9 cellular contexts compared by ENCODE assay signal in genomic region chr13:95552539-95553270, GRCh38. TPM values are rescaled to one million over a fixed set of nuclear protein-coding genes. Genes with fewer than 3 reads are reported as not detected.
A peak's percentile ranks its signal among the peaks of the same experiment; 100 is the strongest.
DNase-seq lines count a peak whose midpoint lies in the region; ATAC-seq and TF ChIP-seq lines count a peak whose summit lies in the region.
"Had no signal": no experiment of that assay in that cellular context is flagged by ENCODE, and none has a peak within 500 bp of the region (broad histone marks: within the 10 kb centered on the region; RNA-seq: fewer than 3 reads in every experiment).

CLDN10 (plus strand) TSS chr13:95552720; CDS start chr13:95552754, 34 bp downstream.

- no peaks in the 10 kb centered on the region for H3K9me3 ChIP-seq in body of pancreas
- H3K9me3 ChIP-seq in lower lobe of right lung, result no peaks in the 10 kb centered on the region

- intact Hi-C loops in body of pancreas (cut with DNase I) (loop anchor here (10.0 kb wide), 1 partner anchor 58 kb away; no protein-coding TSS in a partner anchor), lower lobe of right lung (cut with DNase I) (no loop called here)

- DNase-seq in stimulated activated CD4-positive, alpha-beta T cell treated with anti-CD3 and anti-CD28 coated beads, Interleukin-15, amount 100 ng/mL, for 24 hours, result peak; percentile 19
- no peak for DNase-seq in stimulated activated CD4-positive, alpha-beta T cell treated with anti-CD3 and anti-CD28 coated beads, Interleukin-4, amount 100 ng/mL, for 1 hour
- peak; percentile 82 to 88 (median 85) for DNase-seq in body of pancreas
- no peak for DNase-seq in lower lobe of right lung
- DNase-seq in activated effector memory CD4-positive, alpha-beta T cell treated with anti-CD3 and anti-CD28 coated beads, Interleukin-2, amount 50 U/mL, for 16 hours, result no peak
- no peak for DNase-seq in DMS114 treated with DMSO at 0.1 percent for 48 hours (lab: John Stamatoyannopoulos, UW; ENCODE audit: unreplicated experiment)
- no peak for DNase-seq in NCI-H2029 (lab: John Stamatoyannopoulos, UW)
- DNase-seq: EL had no signal

- TF ChIP-seq CTCF in body of pancreas (IDR thresholded peaks at IDR 0.05) (peak; percentile 45 to 74 (median 61)), lower lobe of right lung (IDR thresholded peaks at IDR 0.05) (no peak)

- peak; percentile 82 for ATAC-seq in body of pancreas
- ATAC-seq in lower lobe of right lung, result peak; percentile 23 to 56
- ATAC-seq in GM21381 (IDR thresholded peaks at IDR 0.05; ENCODE audit: unreplicated experiment), result no peak

- WGBS in body of pancreas, 2 donors, result 0 to 1% methylated on average over 1 to 52 of the region's 65 CpGs

- peak; percentile 57 to 79 (median 70) for TF ChIP-seq POLR2A in body of pancreas (IDR thresholded peaks at IDR 0.05)

- H3K27ac ChIP-seq in body of pancreas, result peak within 1 kb of the TSS; percentile 91 to 94 (median 93)
- no peak within 1 kb of the TSS for H3K27ac ChIP-seq in lower lobe of right lung

- peaks cover 38% of the 10 kb centered on the region for H3K4me1 ChIP-seq in body of pancreas
- peaks cover 8% of the 10 kb centered on the region for H3K4me1 ChIP-seq in lower lobe of right lung

- no peaks in the 10 kb centered on the region for H3K27me3 ChIP-seq in body of pancreas
- H3K27me3 ChIP-seq in lower lobe of right lung (ENCODE audit: low read depth), result peaks cover 34% of the 10 kb centered on the region

- H3K36me3 ChIP-seq in body of pancreas (replicated peaks in 1 of 2; ENCODE audit: insufficient read depth in 1 of 2, low read depth in 2 of 2) (no peaks in the 10 kb centered on the region), lower lobe of right lung (no peaks in the 10 kb centered on the region)

- H3K4me3 ChIP-seq in body of pancreas (peak within 1 kb of the TSS; percentile 50 to 73), lower lobe of right lung (peak within 1 kb of the TSS; percentile 23)

RNA-seq across cellular contexts. Expression of gene CLDN10, which starts in this region (rescaled TPM):
- total RNA-seq in body of pancreas (100 to 1,000 TPM in 1 of 2 donors, 10 to 100 TPM in 1; 72.8 to 228 TPM), lower lobe of right lung (1.6 TPM)

Comparison
In these comparisons a context has a peak if more than half of its experiments do, and no peak if none do; other contexts are left out.
1. RNA of gene CLDN10 (total RNA-seq): 72.8 to 228 TPM in body of pancreas; 1.6 TPM in lower lobe of right lung (single experiment); every median in the first group is over 10 times any median in the second.
2. DNase-seq: peak in stimulated activated CD4-positive, alpha-beta T cell treated with anti-CD3 and anti-CD28 coated beads, Interleukin-15, amount 100 ng/mL, for 24 hours (single experiment) and body of pancreas (4 of 4); none in stimulated activated CD4-positive, alpha-beta T cell treated with anti-CD3 and anti-CD28 coated beads, Interleukin-4, amount 100 ng/mL, for 1 hour (single experiment), lower lobe of right lung (single experiment), activated effector memory CD4-positive, alpha-beta T cell treated with anti-CD3 and anti-CD28 coated beads, Interleukin-2, amount 50 U/mL, for 16 hours (single experiment), DMS114 treated with DMSO at 0.1 percent for 48 hours (single experiment) and NCI-H2029 (single experiment).